In genomic region chr16:57308041-57308440, GRCh38 we compare ENCODE assay signal across 22 cellular contexts. TPM values are rescaled to one million over a fixed set of nuclear protein-coding genes. Genes with fewer than 3 reads are reported as not detected.
"Had no signal": no experiment of that assay in that cellular context is flagged by ENCODE, and none has a peak within 500 bp of the region (broad histone marks: within the 10 kb centered on the region; RNA-seq: fewer than 3 reads in every experiment).

No MANE protein-coding gene starts in this region.

- H3K36me3 ChIP-seq: breast epithelium, esophagus muscularis mucosa, gastroesophageal sphincter, heart left ventricle, pancreas, upper lobe of right lung had no signal

- FAIRE-seq: astrocyte, pancreas had no signal

- H3K9me3 ChIP-seq: breast epithelium, esophagus muscularis mucosa, gastroesophageal sphincter, heart left ventricle, pancreas, upper lobe of right lung had no signal

- H3K27me3 ChIP-seq: breast epithelium, esophagus muscularis mucosa, gastroesophageal sphincter, heart left ventricle, pancreas, upper lobe of right lung had no signal

- H3K27ac ChIP-seq: breast epithelium, heart left ventricle, pancreas, upper lobe of right lung had no signal

- H3K4me1 ChIP-seq: pancreas had no signal

- ATAC-seq: activated CD8-positive, alpha-beta T cell treated with anti-CD3 and anti-CD28 coated beads, Interleukin-2, amount 10 ng/mL, durations not matched to agents 7 days and 5 days; activated T-cell treated with anti-CD3 and anti-CD28 coated beads, Interleukin-2, amount 50 U/mL, for 4 hours; gastroesophageal sphincter; heart left ventricle; naive thymus-derived CD8-positive, alpha-beta T cell; pancreas; stimulated activated naive CD8-positive, alpha-beta T cell treated with anti-CD3 and anti-CD28 coated beads, Interleukin-15, Interleukin-2, amounts not matched to agents 100 U/mL and 50 U/mL, for 24 hours; T-cell; upper lobe of right lung had no signal

- DNase-seq: activated CD4-positive, alpha-beta T cell treated with anti-CD3 and anti-CD28 coated beads for 48 hours; activated CD4-positive, CD25-positive, alpha-beta regulatory T cell; activated CD8-positive, alpha-beta T cell treated with anti-CD3 and anti-CD28 coated beads, Interleukin-2, amount 10 ng/mL, durations not matched to agents 7 days and 5 days; activated gamma-delta T cell; activated T-cell treated with anti-CD3 and anti-CD28 coated beads, Interleukin-2, amount 50 U/mL, for 4 hours; cerebellar nuclear complex; effector CD8-positive, alpha-beta T cell; mesenchymal stem cell; naive thymus-derived CD8-positive, alpha-beta T cell; pancreas; stimulated activated CD4-positive, alpha-beta T cell treated with anti-CD3 and anti-CD28 coated beads, Interleukin-2, amount 100 ng/mL, for 24 hours; stimulated activated naive CD8-positive, alpha-beta T cell treated with anti-CD3 and anti-CD28 coated beads, Interleukin-15, Interleukin-2, amounts not matched to agents 100 U/mL and 50 U/mL, for 24 hours; T-cell; T-helper 9 cell had no signal

- H3K4me3 ChIP-seq: breast epithelium, esophagus muscularis mucosa, gastroesophageal sphincter, heart left ventricle, pancreas, upper lobe of right lung had no signal

- H3K36me3 Mint-ChIP-seq: activated naive CD4-positive, alpha-beta T cell treated with anti-CD3 and anti-CD28 coated beads, Interleukin-2, amount 50 U/mL, for 24 hours; naive thymus-derived CD8-positive, alpha-beta T cell; T-cell had no signal

- H3K4me3 Mint-ChIP-seq: activated CD8-positive, alpha-beta T cell treated with anti-CD3 and anti-CD28 coated beads, Interleukin-2, amount 10 ng/mL, durations not matched to agents 7 days and 5 days; activated naive CD4-positive, alpha-beta T cell treated with anti-CD3 and anti-CD28 coated beads, Interleukin-2, amount 50 U/mL, for 24 hours; activated T-cell treated with anti-CD3 and anti-CD28 coated beads, Interleukin-2, amount 50 U/mL, for 4 hours; dendritic cell treated with granulocyte-macrophage colony-stimulating factor and Interleukin-4, amounts not matched to agents 40 ng/mL and 50 ng/mL, for 4 days; naive thymus-derived CD8-positive, alpha-beta T cell; T-cell had no signal

- H3K27ac Mint-ChIP-seq: activated CD8-positive, alpha-beta T cell treated with anti-CD3 and anti-CD28 coated beads, Interleukin-2, amount 10 ng/mL, durations not matched to agents 7 days and 5 days; dendritic cell treated with granulocyte-macrophage colony-stimulating factor and Interleukin-4, amounts not matched to agents 40 ng/mL and 50 ng/mL, for 4 days; T-cell had no signal

RNA-seq across cellular contexts. Expression of gene CCL22, which starts 50.5 kb away (rescaled TPM):
- total RNA-seq: astrocyte, esophagus muscularis mucosa, gastroesophageal sphincter had no signal
- polyA plus RNA-seq: naive thymus-derived CD8-positive, alpha-beta T cell had no signal
